Comparison of ENCODE assay signal across 10 cellular contexts in the genomic region with DNA sequence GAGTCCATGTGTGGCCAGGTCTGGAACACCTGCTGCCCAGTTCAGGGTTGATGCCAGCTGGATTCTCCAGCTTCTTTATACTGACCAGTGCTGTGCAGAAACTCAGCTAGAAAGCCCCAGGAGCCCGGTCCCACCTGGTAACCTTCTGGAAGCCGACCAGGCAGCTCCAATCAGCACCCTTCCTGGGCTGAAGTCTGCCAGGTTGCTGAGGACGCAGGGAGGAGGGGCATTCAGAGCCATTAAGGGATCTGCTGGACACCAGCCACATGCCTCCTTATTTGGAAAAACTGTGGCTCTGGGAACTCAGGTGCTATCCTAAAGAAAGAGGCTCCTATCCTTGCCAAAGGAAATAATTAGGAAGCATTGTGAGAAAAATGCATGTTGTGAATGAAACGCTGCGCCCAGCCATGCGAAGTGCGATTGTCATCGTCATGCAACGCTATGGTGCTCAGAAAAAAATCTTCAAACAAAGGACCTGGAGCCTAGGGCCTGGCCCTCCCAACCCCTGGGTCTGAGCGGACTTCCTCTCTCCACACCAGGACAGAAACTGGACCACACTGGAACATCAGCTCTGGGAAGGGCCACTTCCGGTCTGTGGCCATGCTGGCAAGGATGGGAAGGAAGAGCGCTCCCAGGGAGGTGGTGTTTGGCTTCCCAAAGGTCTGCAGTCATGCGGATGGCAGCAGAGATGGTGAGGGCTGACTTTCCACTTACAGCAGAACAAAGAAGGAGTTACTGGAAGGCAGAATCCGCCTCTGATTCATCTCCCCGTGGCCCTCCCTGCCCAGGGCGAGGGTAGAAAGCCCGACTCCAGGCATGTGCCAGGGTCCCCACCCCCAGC.
DNase-seq lines count a peak whose midpoint lies in the region; ATAC-seq and TF ChIP-seq lines count a peak whose summit lies in the region.
"Had no signal": no experiment of that assay in that cellular context is flagged by ENCODE, and none has a peak within 500 bp of the region (broad histone marks: within the 10 kb centered on the region; RNA-seq: fewer than 3 reads in every experiment).

No MANE protein-coding gene starts in this region.

- TF ChIP-seq CTCF in upper lobe of right lung (IDR thresholded peaks at IDR 0.05) (no peak), coronary artery (IDR thresholded peaks at IDR 0.05) (no peak)

- H3K27me3 ChIP-seq in muscle layer of duodenum (ENCODE audit: low read depth, low read length) (no peaks in the 10 kb centered on the region), upper lobe of right lung (no peaks in the 10 kb centered on the region)

- H3K27ac ChIP-seq in muscle layer of duodenum (ENCODE audit: low read length): peak overlapping the region; percentile 22
- H3K27ac ChIP-seq in upper lobe of right lung: peak overlapping the region; percentile 78
- peak overlapping the region in 1 of 2 donors; percentile 75 for H3K27ac ChIP-seq in coronary artery

- H3K4me3 ChIP-seq in muscle layer of duodenum (ENCODE audit: low read depth in 1 of 2, low read length in 2 of 2): no peak overlapping the region
- H3K4me3 ChIP-seq in upper lobe of right lung: no peak overlapping the region
- H3K4me3 ChIP-seq in coronary artery: no peak overlapping the region

- H3K9me3 Mint-ChIP-seq in activated naive CD8-positive, alpha-beta T cell treated with anti-CD3 and anti-CD28 coated beads, Interleukin-2, amount 50 U/mL, for 24 hours: no peaks in the 10 kb centered on the region
- no peaks in the 10 kb centered on the region for H3K9me3 Mint-ChIP-seq in activated naive CD8-positive, alpha-beta T cell treated with anti-CD3 and anti-CD28 coated beads for 36 hours

- DNase-seq in activated naive CD8-positive, alpha-beta T cell treated with anti-CD3 and anti-CD28 coated beads, Interleukin-2, amount 50 U/mL, for 24 hours: no peak
- DNase-seq in activated naive CD8-positive, alpha-beta T cell treated with anti-CD3 and anti-CD28 coated beads for 36 hours: no peak
- peak; percentile 49 to 74 for DNase-seq in dermis microvascular lymphatic vessel endothelial cell (ENCODE audit: low read depth in 2 of 2)
- no peak for DNase-seq in upper lobe of right lung
- DNase-seq in activated CD4-positive, CD25-positive, alpha-beta regulatory T cell treated with anti-CD3 and anti-CD28 coated beads, Interleukin-2, amount 50 U/mL, for 72 hours: no peak
- DNase-seq in coronary artery (ENCODE audit: low spot score): no peak
- DNase-seq: NCI-H226; stimulated activated CD4-positive, alpha-beta T cell treated with anti-CD3 and anti-CD28 coated beads, Interleukin-4, amount 100 ng/mL, for 24 hours had no signal

- peaks cover 13 to 22% of the 10 kb centered on the region in 2 donors for H3K4me1 ChIP-seq in muscle layer of duodenum (ENCODE audit: control insufficient read depth in 1 of 2, insufficient read depth in 2 of 2, low read length in 2 of 2)
- H3K4me1 ChIP-seq in upper lobe of right lung: peaks cover 65% of the 10 kb centered on the region

- H3K9me3 ChIP-seq in muscle layer of duodenum (ENCODE audit: control insufficient read depth in 1 of 2, low read length in 2 of 2): no peaks in the 10 kb centered on the region
- no peaks in the 10 kb centered on the region for H3K9me3 ChIP-seq in upper lobe of right lung

- H3K36me3 Mint-ChIP-seq in activated naive CD8-positive, alpha-beta T cell treated with anti-CD3 and anti-CD28 coated beads, Interleukin-2, amount 50 U/mL, for 24 hours (ENCODE audit: low read depth): peaks cover 4% of the 10 kb centered on the region
- H3K36me3 Mint-ChIP-seq in activated naive CD8-positive, alpha-beta T cell treated with anti-CD3 and anti-CD28 coated beads for 36 hours: no peaks in the 10 kb centered on the region

- H3K4me3 Mint-ChIP-seq in activated naive CD8-positive, alpha-beta T cell treated with anti-CD3 and anti-CD28 coated beads, Interleukin-2, amount 50 U/mL, for 24 hours: no peak overlapping the region
- H3K4me3 Mint-ChIP-seq in activated naive CD8-positive, alpha-beta T cell treated with anti-CD3 and anti-CD28 coated beads for 36 hours: no peak overlapping the region

- peaks cover 0 to 11% of the 10 kb centered on the region in 2 donors for H3K36me3 ChIP-seq in muscle layer of duodenum (ENCODE audit: control insufficient read depth in 1 of 2, insufficient read depth in 2 of 2, low read length in 2 of 2)
- H3K36me3 ChIP-seq in upper lobe of right lung: no peaks in the 10 kb centered on the region

- peak overlapping the region; percentile 39 for H3K27ac Mint-ChIP-seq in activated naive CD8-positive, alpha-beta T cell treated with anti-CD3 and anti-CD28 coated beads, Interleukin-2, amount 50 U/mL, for 24 hours
- H3K27ac Mint-ChIP-seq in activated naive CD8-positive, alpha-beta T cell treated with anti-CD3 and anti-CD28 coated beads for 36 hours: no peak overlapping the region

- no peak for ATAC-seq in activated naive CD8-positive, alpha-beta T cell treated with anti-CD3 and anti-CD28 coated beads, Interleukin-2, amount 50 U/mL, for 24 hours
- ATAC-seq in upper lobe of right lung: peak; percentile 40
- ATAC-seq in HG03108 (IDR thresholded peaks at IDR 0.05; ENCODE audit: unreplicated experiment): no peak

- H3K27me3 Mint-ChIP-seq in activated naive CD8-positive, alpha-beta T cell treated with anti-CD3 and anti-CD28 coated beads, Interleukin-2, amount 50 U/mL, for 24 hours: no peaks in the 10 kb centered on the region
- H3K27me3 Mint-ChIP-seq in activated naive CD8-positive, alpha-beta T cell treated with anti-CD3 and anti-CD28 coated beads for 36 hours: no peaks in the 10 kb centered on the region

- H3K4me1 Mint-ChIP-seq in activated naive CD8-positive, alpha-beta T cell treated with anti-CD3 and anti-CD28 coated beads, Interleukin-2, amount 50 U/mL, for 24 hours: peaks cover 82% of the 10 kb centered on the region
- H3K4me1 Mint-ChIP-seq in activated naive CD8-positive, alpha-beta T cell treated with anti-CD3 and anti-CD28 coated beads for 36 hours: peaks cover 60% of the 10 kb centered on the region

- intact Hi-C loops in upper lobe of right lung (cut with DNase I): no loop called here

Comparison
In these comparisons a context has a peak if more than half of its experiments do, and no peak if none do; other contexts are left out.
1. DNase-seq: peak in dermis microvascular lymphatic vessel endothelial cell (2 of 2); none in activated naive CD8-positive, alpha-beta T cell treated with anti-CD3 and anti-CD28 coated beads, Interleukin-2, amount 50 U/mL, for 24 hours (single experiment), activated naive CD8-positive, alpha-beta T cell treated with anti-CD3 and anti-CD28 coated beads for 36 hours (single experiment), upper lobe of right lung (single experiment), activated CD4-positive, CD25-positive, alpha-beta regulatory T cell treated with anti-CD3 and anti-CD28 coated beads, Interleukin-2, amount 50 U/mL, for 72 hours (single experiment) and coronary artery (single experiment).